Comparison of ENCODE assay signal across 12 cellular contexts in genomic region chr16:17312100-17312732, GRCh38.
DNase-seq lines count a peak whose midpoint lies in the region; ATAC-seq and TF ChIP-seq lines count a peak whose summit lies in the region.
"Had no signal": no experiment of that assay in that cellular context is flagged by ENCODE, and none has a peak within 500 bp of the region (broad histone marks: within the 10 kb centered on the region; RNA-seq: fewer than 3 reads in every experiment).

No MANE protein-coding gene starts in this region.

- H3K9me3 Mint-ChIP-seq in activated T-helper 17 cell treated with anti-CD3 and anti-CD28 coated beads, Interleukin-2, amount 50 U/mL, for 72 hours, result peaks cover 5% of the 10 kb centered on the region
- H3K9me3 Mint-ChIP-seq in stimulated activated naive CD8-positive, alpha-beta T cell treated with anti-CD3 and anti-CD28 coated beads, Interleukin-15, amount 100 ng/mL, for 72 hours, result no peaks in the 10 kb centered on the region

- DNase-seq in HT-29 (ENCODE audit: low spot score), result peak; percentile 73
- DNase-seq in kidney glomerular epithelial cell (lab: John Stamatoyannopoulos, UW), result peak; percentile 1
- DNase-seq in stimulated activated naive CD8-positive, alpha-beta T cell treated with anti-CD3 and anti-CD28 coated beads, Interleukin-15, amount 100 ng/mL, for 72 hours, result peak in 1 of 2 donors; percentile 15
- DNase-seq in GM20000 (ENCODE audit: low spot score), result no peak
- no peak for DNase-seq in germinal center (ENCODE audit: low spot score)
- DNase-seq in dedifferentiated amniotic fluid mesenchymal stem cell (ENCODE audit: extremely low spot score), result no peak
- DNase-seq: activated CD4-positive, CD25-positive, alpha-beta regulatory T cell treated with anti-CD3 and anti-CD28 coated beads, Interleukin-2, amount 50 U/mL, for 72 hours; NCI-H226; SHP77 treated with DMSO at 0.1 percent for 48 hours had no signal

- H3K36me3 Mint-ChIP-seq in activated T-helper 17 cell treated with anti-CD3 and anti-CD28 coated beads, Interleukin-2, amount 50 U/mL, for 72 hours (ENCODE audit: low read depth), result peaks cover 8% of the 10 kb centered on the region

- no peak for TF ChIP-seq CTCF in GM20000 (IDR thresholded peaks at IDR 0.05; ENCODE audit: extremely low read depth, missing control alignments)

- peaks cover 20% of the 10 kb centered on the region for H3K4me1 Mint-ChIP-seq in activated T-helper 17 cell treated with anti-CD3 and anti-CD28 coated beads, Interleukin-2, amount 50 U/mL, for 72 hours
- H3K4me1 Mint-ChIP-seq in stimulated activated naive CD8-positive, alpha-beta T cell treated with anti-CD3 and anti-CD28 coated beads, Interleukin-15, amount 100 ng/mL, for 72 hours, result peaks cover 67% of the 10 kb centered on the region

- peak; percentile 35 for ATAC-seq in activated T-helper 17 cell treated with anti-CD3 and anti-CD28 coated beads, Interleukin-2, amount 50 U/mL, for 72 hours (replicated peaks)
- peak; percentile 61 for ATAC-seq in stimulated activated naive CD8-positive, alpha-beta T cell treated with anti-CD3 and anti-CD28 coated beads, Interleukin-15, amount 100 ng/mL, for 72 hours
- ATAC-seq in GM21786 (IDR thresholded peaks at IDR 0.05; ENCODE audit: unreplicated experiment), result no peak

- peak overlapping the region; percentile 82 for H3K27ac Mint-ChIP-seq in activated T-helper 17 cell treated with anti-CD3 and anti-CD28 coated beads, Interleukin-2, amount 50 U/mL, for 72 hours
- H3K27ac Mint-ChIP-seq in stimulated activated naive CD8-positive, alpha-beta T cell treated with anti-CD3 and anti-CD28 coated beads, Interleukin-15, amount 100 ng/mL, for 72 hours, result peak overlapping the region; percentile 79 to 87

- H3K27me3 Mint-ChIP-seq in activated T-helper 17 cell treated with anti-CD3 and anti-CD28 coated beads, Interleukin-2, amount 50 U/mL, for 72 hours, result no peaks in the 10 kb centered on the region
- no peaks in the 10 kb centered on the region for H3K27me3 Mint-ChIP-seq in stimulated activated naive CD8-positive, alpha-beta T cell treated with anti-CD3 and anti-CD28 coated beads, Interleukin-15, amount 100 ng/mL, for 72 hours

- H3K4me3 Mint-ChIP-seq in activated T-helper 17 cell treated with anti-CD3 and anti-CD28 coated beads, Interleukin-2, amount 50 U/mL, for 72 hours, result peak overlapping the region; percentile 18
- H3K4me3 Mint-ChIP-seq in stimulated activated naive CD8-positive, alpha-beta T cell treated with anti-CD3 and anti-CD28 coated beads, Interleukin-15, amount 100 ng/mL, for 72 hours, result no peak overlapping the region
- H3K4me3 Mint-ChIP-seq: neural crest cell had no signal

Comparison
In these comparisons a context has a peak if more than half of its experiments do, and no peak if none do; other contexts are left out.
1. DNase-seq: peak in HT-29 (single experiment) and kidney glomerular epithelial cell (single experiment); none in GM20000 (single experiment), germinal center (single experiment) and dedifferentiated amniotic fluid mesenchymal stem cell (single experiment).